Comparison of ENCODE assay signal across 28 cellular contexts in the genomic region with DNA sequence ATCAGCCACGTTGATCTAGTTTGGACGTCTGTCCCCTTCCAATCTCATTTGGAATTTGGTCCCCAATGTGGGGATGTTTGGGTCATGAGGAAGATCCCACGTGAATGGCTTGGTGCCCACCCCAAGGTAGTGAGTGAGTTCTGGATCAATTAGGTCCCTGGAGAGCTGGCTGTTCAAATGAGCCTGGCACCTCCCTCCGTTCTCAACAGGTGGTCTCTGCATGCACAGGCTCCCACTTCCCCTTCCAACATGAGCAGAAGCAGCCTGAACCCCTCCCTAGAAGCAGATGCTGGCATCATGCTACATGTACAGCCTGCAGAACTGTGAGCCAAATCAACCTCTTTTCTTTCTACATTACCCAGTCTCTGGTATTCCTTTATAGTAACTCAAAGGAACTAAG. TPM values are rescaled to one million over a fixed set of nuclear protein-coding genes. Genes with fewer than 3 reads are reported as not detected.
DNase-seq lines count a peak whose midpoint lies in the region; TF ChIP-seq lines count a peak whose summit lies in the region.
"Had no signal": no experiment of that assay in that cellular context is flagged by ENCODE, and none has a peak within 500 bp of the region (broad histone marks: within the 10 kb centered on the region; RNA-seq: fewer than 3 reads in every experiment).

No MANE protein-coding gene starts in this region.

- H3K4me3 ChIP-seq in BLaER1 treated with 17β-estradiol and CSF1 and Interleukin-3, amounts not matched to agents 10 nM and 100 nM = no peak overlapping the region
- H3K4me3 ChIP-seq in mesenchymal stem cell (ENCODE audit: insufficient read depth in 1 of 2, low read depth in 1 of 2, low read length in 2 of 2) = no peak overlapping the region
- H3K4me3 ChIP-seq: body of pancreas, GM23338, left lung, pancreas, right atrium auricular region, spleen had no signal

- peak overlapping the region; percentile 53 for H2BK15ac ChIP-seq in mesenchymal stem cell (ENCODE audit: low read depth, poor library complexity, severe bottlenecking)

- H3K23ac ChIP-seq in mesenchymal stem cell (ENCODE audit: low read length in 2 of 2) = no peak overlapping the region

- H3K9me3 ChIP-seq in BLaER1 treated with 17β-estradiol and CSF1 and Interleukin-3, amounts not matched to agents 10 nM and 100 nM (replicated peaks in 1 of 11) = peaks cover 0 to 13% (median 5%) of the 10 kb centered on the region in 11 experiments; a peak in 9 of 22 replicates
- H3K9me3 ChIP-seq in mesenchymal stem cell (ENCODE audit: control insufficient read depth, low read length) = no peaks in the 10 kb centered on the region
- H3K9me3 ChIP-seq: body of pancreas, left lung, pancreas, right atrium auricular region, spleen had no signal

- DNase-seq in mesenchymal stem cell (peak; percentile 27), HPDE6-E6E7 (ENCODE audit: extremely low spot score) (no peak), NCI-H345 (lab: John Stamatoyannopoulos, UW) (no peak), NOMO-1 treated with dmso at 0.1 percent for 144 hours (lab: John Stamatoyannopoulos, UW; ENCODE audit: unreplicated experiment) (no peak), type B pancreatic cell (ENCODE audit: extremely low spot score, unreplicated experiment) (no peak)
- DNase-seq: activated CD8-positive, alpha-beta T cell treated with anti-CD3 and anti-CD28 coated beads, Interleukin-2, amount 10 ng/mL, durations not matched to agents 7 days and 5 days; activated effector memory CD4-positive, alpha-beta T cell treated with Interleukin-2 at 50 U/mL for 16 hours; activated T-cell treated with anti-CD3 and anti-CD28 coated beads for 4 hours; body of pancreas; CD4-positive, alpha-beta T cell; cerebellar nuclear complex; DMS 273 treated with DMSO at 0.1 percent for 48 hours; left lung; NCI-H1092 treated with DMSO at 0.1 percent for 48 hours; NCI-H2029 treated with DMSO at 0.1 percent for 48 hours; NCI-H226; NCI-H774; pancreas; SIG-M5; spleen; stimulated activated CD4-positive, alpha-beta T cell treated with anti-CD3 and anti-CD28 coated beads, Interleukin-4, amount 100 ng/mL, for 24 hours; stimulated activated naive CD4-positive, alpha-beta T cell treated with Interleukin-2 at 50 U/mL for 16 hours had no signal

- peak overlapping the region in 4 of 11 experiments; percentile 4 to 44 (median 18); a peak in 7 of 22 replicates for H3K9ac ChIP-seq in BLaER1 treated with 17β-estradiol and CSF1 and Interleukin-3, amounts not matched to agents 10 nM and 100 nM
- no peak overlapping the region for H3K9ac ChIP-seq in mesenchymal stem cell (ENCODE audit: low read length)

- H4K8ac ChIP-seq in mesenchymal stem cell (ENCODE audit: low read length) = no peak overlapping the region

- 80% methylated on average over 4 of the region's 4 CpGs for WGBS in mesenchymal stem cell

- H3K4me1 Mint-ChIP-seq in IgD-negative memory B cell (peaks cover 25 to 31% (median 25%) of the 10 kb centered on the region in 3 donors), type B pancreatic cell (ENCODE audit: unreplicated experiment) (no peaks in the 10 kb centered on the region)
- H3K4me1 Mint-ChIP-seq: GM23338 had no signal

- peaks cover 4% of the 10 kb centered on the region for H3K79me1 ChIP-seq in mesenchymal stem cell (replicated peaks; ENCODE audit: low read length, poor library complexity, severe bottlenecking)

- peak overlapping the region; percentile 52 to 75 for H3K18ac ChIP-seq in mesenchymal stem cell (ENCODE audit: low read depth in 1 of 2, low read length in 2 of 2)

- H2BK120ac ChIP-seq in mesenchymal stem cell (ENCODE audit: low read depth, low read length) = no peak overlapping the region

- H3K27ac ChIP-seq in BLaER1 treated with 17β-estradiol and CSF1 and Interleukin-3, amounts not matched to agents 10 nM and 100 nM = peak overlapping the region in 7 of 11 experiments; percentile 23 to 58 (median 32); a peak in 12 of 22 replicates
- H3K27ac ChIP-seq in VCaP (0 out of 2 replicates have a peak overlapping the region, but pooled peaks have one; percentile 5), mesenchymal stem cell (ENCODE audit: low read length, poor library complexity, severe bottlenecking) (no peak overlapping the region)
- H3K27ac ChIP-seq: body of pancreas, left lung, pancreas, right atrium auricular region had no signal

- H4K20me1 ChIP-seq in BLaER1 treated with 17β-estradiol and CSF1 and Interleukin-3, amounts not matched to agents 10 nM and 100 nM = no peaks in the 10 kb centered on the region

- TF ChIP-seq CTCF in VCaP (conservative IDR thresholded peaks at IDR 0.05) (no peak), type B pancreatic cell (conservative IDR thresholded peaks at IDR 0.05) (no peak)

- H3K27ac Mint-ChIP-seq in IgD-negative memory B cell (peak overlapping the region; percentile 77 to 89 (median 88)), type B pancreatic cell (no peak overlapping the region)
- H3K27ac Mint-ChIP-seq: activated CD8-positive, alpha-beta T cell treated with anti-CD3 and anti-CD28 coated beads, Interleukin-2, amount 10 ng/mL, durations not matched to agents 7 days and 5 days; CD4-positive, alpha-beta T cell; GM23338 had no signal

- H3K27me3 Mint-ChIP-seq in IgD-negative memory B cell (no peaks in the 10 kb centered on the region), type B pancreatic cell (no peaks in the 10 kb centered on the region)
- H3K27me3 Mint-ChIP-seq: CD4-positive, alpha-beta T cell; natural killer cell treated with Interleukin-12 subunit alpha and Interleukin-12 subunit beta and Interleukin-15 and Interleukin-18, amount 100 ng/mL, for 72 hours had no signal

- no peak overlapping the region for H2BK5ac ChIP-seq in mesenchymal stem cell (ENCODE audit: low read depth, low read length, poor library complexity, severe bottlenecking)

- H3K4me2 ChIP-seq in BLaER1 treated with 17β-estradiol and CSF1 and Interleukin-3, amounts not matched to agents 10 nM and 100 nM = peak overlapping the region; percentile 24 to 86 (median 41); a peak in 18 of 22 replicates
- no peak overlapping the region for H3K4me2 ChIP-seq in mesenchymal stem cell (ENCODE audit: low read length, poor library complexity, severe bottlenecking)
- H3K4me2 ChIP-seq: GM23338 had no signal

- H2AFZ ChIP-seq in mesenchymal stem cell (ENCODE audit: low read depth, low read length) = no peak overlapping the region
- H2AFZ ChIP-seq: GM23338 had no signal

- H3K36me3 ChIP-seq in BLaER1 treated with 17β-estradiol and CSF1 and Interleukin-3, amounts not matched to agents 10 nM and 100 nM = peaks cover 58 to 99% (median 97%) of the 10 kb centered on the region in 11 experiments
- peaks cover 62 to 64% of the 10 kb centered on the region in 2 experiments for H3K36me3 ChIP-seq in mesenchymal stem cell (ENCODE audit: control insufficient read depth in 1 of 2, insufficient read depth in 2 of 2, low read depth in 1 of 2, low read length in 2 of 2)

- H2BK12ac ChIP-seq in mesenchymal stem cell (ENCODE audit: low read length in 2 of 2) = peak overlapping the region; percentile 59 to 98

- H3K4ac ChIP-seq in mesenchymal stem cell (ENCODE audit: low read depth in 1 of 2, low read length in 2 of 2) = peak overlapping the region in 1 of 2 experiments; percentile 65

- peak overlapping the region in 2 of 4 donors; percentile 36 to 52 for H3K4me3 Mint-ChIP-seq in IgD-negative memory B cell
- H3K4me3 Mint-ChIP-seq in type B pancreatic cell = no peak overlapping the region
- H3K4me3 Mint-ChIP-seq: activated CD8-positive, alpha-beta T cell treated with anti-CD3 and anti-CD28 coated beads, Interleukin-2, amount 10 ng/mL, durations not matched to agents 7 days and 5 days; CD4-positive, alpha-beta T cell; GM23338; natural killer cell treated with Interleukin-12 subunit alpha and Interleukin-12 subunit beta and Interleukin-15 and Interleukin-18, amount 100 ng/mL, for 72 hours had no signal

- H3K9me3 Mint-ChIP-seq in IgD-negative memory B cell (no peaks in the 10 kb centered on the region), type B pancreatic cell (no peaks in the 10 kb centered on the region)
- H3K9me3 Mint-ChIP-seq: CD4-positive, alpha-beta T cell; GM23338; natural killer cell treated with Interleukin-12 subunit alpha and Interleukin-12 subunit beta and Interleukin-15 and Interleukin-18, amount 100 ng/mL, for 72 hours had no signal

- H4K91ac ChIP-seq in mesenchymal stem cell (ENCODE audit: low read length) = no peak overlapping the region

- no peak overlapping the region for H2AK5ac ChIP-seq in mesenchymal stem cell (ENCODE audit: low read length, severe bottlenecking)

- peak overlapping the region in 1 of 2 experiments; percentile 78 for H3K14ac ChIP-seq in mesenchymal stem cell (ENCODE audit: low read length in 2 of 2)

- H3K36me3 Mint-ChIP-seq in IgD-negative memory B cell = peaks cover 8% of the 10 kb centered on the region
- peaks cover 20% of the 10 kb centered on the region for H3K36me3 Mint-ChIP-seq in type B pancreatic cell

- H3K4me1 ChIP-seq in BLaER1 treated with 17β-estradiol and CSF1 and Interleukin-3, amounts not matched to agents 10 nM and 100 nM = peaks cover 67 to 97% (median 88%) of the 10 kb centered on the region in 10 experiments
- H3K4me1 ChIP-seq in mesenchymal stem cell (ENCODE audit: control insufficient read depth, insufficient read depth, low read depth, low read length) = no peaks in the 10 kb centered on the region
- H3K4me1 ChIP-seq: right atrium auricular region had no signal

- no peaks in the 10 kb centered on the region for H3K27me3 ChIP-seq in BLaER1 treated with 17β-estradiol and CSF1 and Interleukin-3, amounts not matched to agents 10 nM and 100 nM
- no peaks in the 10 kb centered on the region for H3K27me3 ChIP-seq in mesenchymal stem cell (ENCODE audit: control insufficient read depth in 1 of 2, insufficient read depth in 1 of 2, low read length in 2 of 2)
- H3K27me3 ChIP-seq: body of pancreas, left lung, pancreas, right atrium auricular region, spleen had no signal

RNA-seq across cellular contexts. Expression of a gene that starts 19.6 kb away (rescaled TPM):
- polyA plus RNA-seq in IgD-negative memory B cell = 46.6 TPM
- polyA plus RNA-seq in mesenchymal stem cell (2013, experiment 1 of 2) = 17.3 TPM
- 16.3 TPM for polyA plus RNA-seq in mesenchymal stem cell (2013, experiment 2 of 2)
- 26.5 and 40.9 TPM in 2 replicates for total RNA-seq in type B pancreatic cell (ENCODE audit: low replicate concordance)

RNA-seq across cellular contexts. Expression of a gene that starts 24.7 kb away (rescaled TPM):
- polyA plus RNA-seq in IgD-negative memory B cell = 383 TPM
- polyA plus RNA-seq in mesenchymal stem cell (2013, experiment 1 of 2) = 0.35 TPM
- polyA plus RNA-seq in mesenchymal stem cell (2013, experiment 2 of 2) = 0.52 TPM
- 0.24 and 0.89 TPM in 2 replicates for total RNA-seq in type B pancreatic cell (ENCODE audit: low replicate concordance)
- total RNA-seq: GM23338 had no signal

RNA-seq across cellular contexts. Expression of a gene that starts 54.7 kb away (rescaled TPM):
- 7.1 TPM for polyA plus RNA-seq in IgD-negative memory B cell
- 68.2 TPM for polyA plus RNA-seq in mesenchymal stem cell (2013, experiment 1 of 2)
- polyA plus RNA-seq in mesenchymal stem cell (2013, experiment 2 of 2) = 63.3 TPM
- 45.0 and 48.9 TPM in 2 replicates for total RNA-seq in type B pancreatic cell (ENCODE audit: low replicate concordance)
